ENCODE assay signal across 16 cellular contexts in genomic region chr17:67821871-67822367, GRCh38. TPM values are rescaled to one million over a fixed set of nuclear protein-coding genes. Genes with fewer than 3 reads are reported as not detected.
DNase-seq lines count a peak whose midpoint lies in the region; ATAC-seq and TF ChIP-seq lines count a peak whose summit lies in the region.
"Had no signal": no experiment of that assay in that cellular context is flagged by ENCODE, and none has a peak within 500 bp of the region (broad histone marks: within the 10 kb centered on the region; RNA-seq: fewer than 3 reads in every experiment).

No MANE protein-coding gene starts in this region.

- H3K27ac Mint-ChIP-seq in chondrocyte (ENCODE audit: unreplicated experiment) = no peak overlapping the region
- H3K27ac Mint-ChIP-seq: CD8-positive, alpha-beta memory T cell had no signal

- no peak for TF ChIP-seq EP300 in esophagus muscularis mucosa (IDR thresholded peaks at IDR 0.05)

- DNase-seq in right atrium auricular region (ENCODE audit: low spot score) (peak; percentile 32), cardiac septum (ENCODE audit: low spot score) (no peak), esophagus muscularis mucosa (ENCODE audit: extremely low spot score) (peak; percentile 39), sciatic nerve (ENCODE audit: low spot score) (peak; percentile 21), chondrocyte (ENCODE audit: low spot score) (no peak)
- DNase-seq in stimulated activated CD4-positive, alpha-beta T cell treated with anti-CD3 and anti-CD28 coated beads, Interleukin-4, amount 100 ng/mL, for 4 hours = no peak
- DNase-seq: 8988T; AML-193; Caco-2; CD8-positive, alpha-beta memory T cell; DND-41; GF-D8 had no signal

- H3K27ac ChIP-seq in right atrium auricular region = no peak overlapping the region
- no peak overlapping the region for H3K27ac ChIP-seq in esophagus muscularis mucosa (replicated peaks in 1 of 4)
- H3K27ac ChIP-seq: BLaER1 had no signal

- H3K4me3 ChIP-seq in right atrium auricular region (no peak overlapping the region), esophagus muscularis mucosa (no peak overlapping the region)
- H3K4me3 ChIP-seq: BLaER1 had no signal

- H3K9me3 Mint-ChIP-seq in chondrocyte (ENCODE audit: low read depth) = no peaks in the 10 kb centered on the region
- H3K9me3 Mint-ChIP-seq: CD8-positive, alpha-beta memory T cell; IgD-negative memory B cell had no signal

- TF ChIP-seq CTCF in right atrium auricular region (IDR thresholded peaks at IDR 0.05) (no peak), esophagus muscularis mucosa (IDR thresholded peaks at IDR 0.05) (no peak), chondrocyte (IDR thresholded peaks at IDR 0.05) (no peak)

- no peaks in the 10 kb centered on the region for H3K9me3 ChIP-seq in right atrium auricular region
- H3K9me3 ChIP-seq in esophagus muscularis mucosa = no peaks in the 10 kb centered on the region
- H3K9me3 ChIP-seq: BLaER1, Caco-2 had no signal

- TF ChIP-seq POLR2A in esophagus muscularis mucosa (IDR thresholded peaks at IDR 0.05; ENCODE audit: low read depth) = no peak

- H3K27me3 Mint-ChIP-seq in chondrocyte (ENCODE audit: low read depth) = no peaks in the 10 kb centered on the region

- H3K4me1 Mint-ChIP-seq in chondrocyte (ENCODE audit: low read depth) = peaks cover 9% of the 10 kb centered on the region

- H3K4me1 ChIP-seq in right atrium auricular region (peaks cover 0 to 7% of the 10 kb centered on the region in 2 donors), esophagus muscularis mucosa (peaks cover 0 to 14% (median 9%) of the 10 kb centered on the region in 4 donors)
- H3K4me1 ChIP-seq: Caco-2 had no signal

- H3K36me3 Mint-ChIP-seq in chondrocyte (ENCODE audit: low read depth) = no peaks in the 10 kb centered on the region
- H3K36me3 Mint-ChIP-seq: IgD-negative memory B cell had no signal

- H3K4me3 Mint-ChIP-seq in chondrocyte (ENCODE audit: unreplicated experiment) = no peak overlapping the region

- ATAC-seq in sciatic nerve (no peak), SK-N-SH treated with all-trans-retinoic acid at 6 μM for 48 hours (no peak)
- ATAC-seq: HCT116 had no signal

- intact Hi-C loops in cardiac septum (cut with DNase I) (no loop called here), esophagus muscularis mucosa (cut with DNase I) (loop anchor here (5.0 kb wide), 1 partner anchor 455 kb away; the partner anchor contains the start of gene PSMD12), sciatic nerve (cut with DNase I) (no loop called here)

- H3K27me3 ChIP-seq in right atrium auricular region = no peaks in the 10 kb centered on the region
- H3K27me3 ChIP-seq in esophagus muscularis mucosa = no peaks in the 10 kb centered on the region

- 89% methylated on average over 12 of the region's 12 CpGs for WGBS in esophagus muscularis mucosa

- H3K36me3 ChIP-seq in right atrium auricular region = no peaks in the 10 kb centered on the region
- no peaks in the 10 kb centered on the region for H3K36me3 ChIP-seq in esophagus muscularis mucosa
- H3K36me3 ChIP-seq: BLaER1 had no signal

TF ChIP-seq in SK-N-SH treated with all-trans-retinoic acid at 6 μM for 48 hours, 23 proteins besides CTCF, POLR2A, EP300 and RAD21:
- TF ChIP-seq ESRRG (CRISPR knock-in tag; IDR thresholded peaks at IDR 0.05) = no peak
- no peak for TF ChIP-seq RARB (CRISPR knock-in tag; IDR thresholded peaks at IDR 0.05)
- TF ChIP-seq ZNF8 (CRISPR knock-in tag; IDR thresholded peaks at IDR 0.05) = no peak
- no peak for TF ChIP-seq ISL1 (CRISPR knock-in tag; IDR thresholded peaks at IDR 0.05)
- TF ChIP-seq PPARA (CRISPR knock-in tag; IDR thresholded peaks at IDR 0.05; ENCODE audit: borderline replicate concordance) = no peak
- no peak for TF ChIP-seq ZNF70 (CRISPR knock-in tag; IDR thresholded peaks at IDR 0.05)
- TF ChIP-seq TOX (CRISPR knock-in tag; IDR thresholded peaks at IDR 0.05; ENCODE audit: borderline replicate concordance) = no peak
- TF ChIP-seq BACH2 (CRISPR knock-in tag; IDR thresholded peaks at IDR 0.05; ENCODE audit: borderline replicate concordance) = no peak
- no peak for TF ChIP-seq ZC3H10 (CRISPR knock-in tag; IDR thresholded peaks at IDR 0.05)
- TF ChIP-seq, protein P1, sequence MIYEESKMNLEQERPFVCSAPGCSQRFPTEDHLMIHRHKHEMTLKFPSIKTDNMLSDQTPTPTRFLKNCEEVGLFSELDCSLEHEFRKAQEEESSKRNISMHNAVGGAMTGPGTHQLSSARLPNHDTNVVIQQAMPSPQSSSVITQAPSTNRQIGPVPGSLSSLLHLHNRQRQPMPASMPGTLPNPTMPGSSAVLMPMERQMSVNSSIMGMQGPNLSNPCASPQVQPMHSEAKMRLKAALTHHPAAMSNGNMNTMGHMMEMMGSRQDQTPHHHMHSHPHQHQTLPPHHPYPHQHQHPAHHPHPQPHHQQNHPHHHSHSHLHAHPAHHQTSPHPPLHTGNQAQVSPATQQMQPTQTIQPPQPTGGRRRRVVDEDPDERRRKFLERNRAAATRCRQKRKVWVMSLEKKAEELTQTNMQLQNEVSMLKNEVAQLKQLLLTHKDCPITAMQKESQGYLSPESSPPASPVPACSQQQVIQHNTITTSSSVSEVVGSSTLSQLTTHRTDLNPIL (CRISPR knock-in tag; IDR thresholded peaks at IDR 0.05; ENCODE audit: low read depth) = no peak
- TF ChIP-seq ZNF565 (CRISPR knock-in tag; conservative IDR thresholded peaks at IDR 0.05; ENCODE audit: low read depth) = no peak

RNA-seq across cellular contexts. Expression of gene BPTF, which starts 3.4 kb away (rescaled TPM):
- total RNA-seq in right atrium auricular region (10 to 100 TPM; 60.3 to 92.3 TPM), cardiac septum (72.9 TPM), esophagus muscularis mucosa (10 to 100 TPM; 60.3 to 77.7 (median 74.2) TPM), sciatic nerve (154 TPM), chondrocyte (73.2 to 98.1 TPM (median 75.7 TPM) in 3 replicates)

Comparison
In these comparisons a context has a peak if more than half of its experiments do, and no peak if none do; other contexts are left out.
1. DNase-seq: peak in right atrium auricular region (single experiment), esophagus muscularis mucosa (single experiment) and sciatic nerve (single experiment); none in cardiac septum (single experiment), chondrocyte (single experiment) and stimulated activated CD4-positive, alpha-beta T cell treated with anti-CD3 and anti-CD28 coated beads, Interleukin-4, amount 100 ng/mL, for 4 hours (0 of 2).